ENCODE assay signal across 29 cellular contexts in genomic region chr7:151301471-151302462, GRCh38.
"Had no signal": no experiment of that assay in that cellular context is flagged by ENCODE, and none has a peak within 500 bp of the region (broad histone marks: within the 10 kb centered on the region; RNA-seq: fewer than 3 reads in every experiment).

No MANE protein-coding gene starts in this region.

- H3K27ac ChIP-seq: ascending aorta, body of pancreas, Peyer's patch, RWPE1, SJCRH30, VCaP had no signal

- H3K9me3 ChIP-seq: ascending aorta, body of pancreas, Peyer's patch, SK-N-SH had no signal

- H3K9me3 Mint-ChIP-seq: activated naive CD8-positive, alpha-beta T cell treated with anti-CD3 and anti-CD28 coated beads, Interleukin-2, amount 50 U/mL, for 24 hours; activated T-cell treated with anti-CD3 and anti-CD28 coated beads, Interleukin-2, amount 50 U/mL, for 4 hours had no signal

- H3K36me3 ChIP-seq: ascending aorta, Peyer's patch, SJCRH30 had no signal

- H3K36me3 Mint-ChIP-seq: activated naive CD4-positive, alpha-beta T cell treated with anti-CD3 and anti-CD28 coated beads, Interleukin-2, amount 50 U/mL, for 72 hours had no signal

- H3K4me1 ChIP-seq: SJCRH30 had no signal

- ATAC-seq: activated CD4-positive, alpha-beta T cell treated with anti-CD3 and anti-CD28 coated beads for 36 hours; activated naive CD4-positive, alpha-beta T cell treated with anti-CD3 and anti-CD28 coated beads, Interleukin-2, amount 50 U/mL, for 72 hours; activated naive CD8-positive, alpha-beta T cell treated with anti-CD3 and anti-CD28 coated beads, Interleukin-2, amount 50 U/mL, for 24 hours; activated T-cell treated with anti-CD3 and anti-CD28 coated beads, Interleukin-2, amount 50 U/mL, for 4 hours; body of pancreas had no signal

- H3K27ac Mint-ChIP-seq: activated CD4-positive, alpha-beta memory T cell treated with anti-CD3 and anti-CD28 coated beads, Interleukin-2, amount 10 ng/mL, durations not matched to agents 7 days and 5 days; activated CD4-positive, alpha-beta T cell treated with anti-CD3 and anti-CD28 coated beads for 36 hours; activated naive CD4-positive, alpha-beta T cell treated with anti-CD3 and anti-CD28 coated beads, Interleukin-2, amount 50 U/mL, for 72 hours; activated naive CD8-positive, alpha-beta T cell treated with anti-CD3 and anti-CD28 coated beads, Interleukin-2, amount 50 U/mL, for 24 hours had no signal

- H3K4me3 ChIP-seq: ascending aorta, body of pancreas, Peyer's patch, SJCRH30 had no signal

- H3K4me3 Mint-ChIP-seq: activated CD4-positive, alpha-beta memory T cell treated with anti-CD3 and anti-CD28 coated beads, Interleukin-2, amount 10 ng/mL, durations not matched to agents 7 days and 5 days; activated CD4-positive, alpha-beta T cell treated with anti-CD3 and anti-CD28 coated beads for 36 hours; activated naive CD8-positive, alpha-beta T cell treated with anti-CD3 and anti-CD28 coated beads, Interleukin-2, amount 50 U/mL, for 24 hours; activated T-cell treated with anti-CD3 and anti-CD28 coated beads, Interleukin-2, amount 50 U/mL, for 4 hours had no signal

- DNase-seq: activated CD4-positive, alpha-beta memory T cell treated with anti-CD3 and anti-CD28 coated beads, Interleukin-2, amount 10 ng/mL, durations not matched to agents 7 days and 5 days; activated CD4-positive, alpha-beta T cell treated with anti-CD3 and anti-CD28 coated beads for 36 hours; activated CD4-positive, alpha-beta T cell treated with anti-CD3 and anti-CD28 coated beads, Interleukin-2, amount 50 U/mL, for 1 hour; activated effector memory CD4-positive, alpha-beta T cell treated with anti-CD3 and anti-CD28 coated beads, Interleukin-2, amount 50 U/mL, for 16 hours; activated naive CD4-positive, alpha-beta T cell treated with Interleukin-2 at 50 U/mL for 16 hours; activated naive CD8-positive, alpha-beta T cell treated with anti-CD3 and anti-CD28 coated beads, Interleukin-2, amount 50 U/mL, for 24 hours; activated T-cell treated with anti-CD3 and anti-CD28 coated beads, Interleukin-2, amount 50 U/mL, for 4 hours; amniotic stem cell; body of pancreas; Kasumi-1; KBM-7; NCI-H1048; NCI-H146; NCI-H1930; NCI-H2171; NCI-H226; NCI-H526; NCI-H774; NK-92 treated with Interleukin-12 subunit alpha and Interleukin-12 subunit beta, amount 100 ng/mL, for 24 hours; OCI-M1; Peyer's patch; Right ventricle myocardium superior; SJCRH30; SK-N-SH; T-helper 1 cell had no signal

- H3K27me3 ChIP-seq: ascending aorta, SJCRH30 had no signal
